In the genomic region with DNA sequence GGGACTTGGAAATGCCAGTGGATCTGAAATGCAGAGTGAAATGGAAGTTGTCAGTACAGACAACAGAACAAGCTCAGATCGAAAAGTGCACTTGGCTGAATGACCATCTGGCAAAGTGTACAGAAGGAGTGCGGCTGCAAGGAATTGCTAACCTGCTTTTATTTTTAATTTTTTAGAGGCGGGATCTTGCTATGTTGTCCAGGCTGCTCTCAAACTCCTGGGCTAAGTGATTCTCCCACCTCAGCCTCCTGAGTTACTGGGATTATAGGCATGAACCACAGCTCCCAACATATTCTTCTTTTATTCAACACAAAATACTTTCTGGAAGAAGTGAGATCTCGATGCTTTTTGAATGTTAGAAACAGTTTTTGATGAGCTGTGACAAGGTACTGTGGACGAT, we compare ENCODE assay signal across 18 cellular contexts. TPM values are rescaled to one million over a fixed set of nuclear protein-coding genes. Genes with fewer than 3 reads are reported as not detected.
DNase-seq lines count a peak whose midpoint lies in the region; ATAC-seq, FAIRE-seq and TF ChIP-seq lines count a peak whose summit lies in the region.
"Had no signal": no experiment of that assay in that cellular context is flagged by ENCODE, and none has a peak within 500 bp of the region (broad histone marks: within the 10 kb centered on the region; RNA-seq: fewer than 3 reads in every experiment).

No MANE protein-coding gene starts in this region.

- intact Hi-C loops in MCF 10A (cut with micrococcal nuclease), result no loop called here
- intact Hi-C loops in mammary epithelial cell (cut with micrococcal nuclease), result no loop called here
- intact Hi-C loops in body of pancreas (cut with DNase I), result no loop called here
- intact Hi-C loops in activated T-helper 2 cell treated with anti-CD3 and anti-CD28 coated beads, Interferon-gamma antibody, Interleukin-2, Interleukin-4, amounts not matched to agents 10 μg/mL and 5 μg/mL and 100 μg/mL, durations not matched to agents 14 hours and 24 hours and 36 hours (cut with micrococcal nuclease), result no loop called here

- no peak for ATAC-seq in body of pancreas
- ATAC-seq: GM23338 had no signal

- POLR2A ChIA-PET in MCF 10A (lab: Yijun Ruan, JAX), result interaction anchor here (0.6 to 1.3 kb wide), 3 partner anchors 34 to 819 kb away, joined by 3 to 4 read pairs (median 3); no protein-coding TSS in a partner anchor

- H3K27me3 ChIP-seq in mammary epithelial cell (ENCODE audit: insufficient read depth, low read length) (no peaks in the 10 kb centered on the region), MM.1S (replicated peaks; ENCODE audit: insufficient read depth, low read length) (no peaks in the 10 kb centered on the region), body of pancreas (no peaks in the 10 kb centered on the region)
- H3K27me3 ChIP-seq: SJCRH30 had no signal

- in situ Hi-C loops in mammary epithelial cell (cut with MboI; ENCODE audit: low sequenced_read_pairs in 2 of 2), result no loop called here

- H3K27ac ChIP-seq in mammary epithelial cell (ENCODE audit: insufficient read depth, low read depth, low read length) (no peak overlapping the region), MM.1S (ENCODE audit: low read length) (0 out of 2 replicates have a peak overlapping the region, but pooled peaks have one; percentile 7), body of pancreas (peak overlapping the region in 3 of 4 donors; percentile 13 to 98 (median 94))
- H3K27ac ChIP-seq: SJCRH30 had no signal

- no peak overlapping the region for H3K9ac ChIP-seq in mammary epithelial cell (ENCODE audit: insufficient read depth, low read length)
- H3K9ac ChIP-seq in MM.1S (ENCODE audit: low read length), result no peak overlapping the region

- H3F3A ChIP-seq in MM.1S (ENCODE audit: insufficient read depth, low read length), result peaks cover 23% of the 10 kb centered on the region; the same call in 1 of the 2 replicates

- H3K9me3 ChIP-seq in mammary epithelial cell (replicated peaks; ENCODE audit: insufficient read depth, low read length) (no peaks in the 10 kb centered on the region), MM.1S (replicated peaks; ENCODE audit: insufficient read depth, low read length) (no peaks in the 10 kb centered on the region), body of pancreas (no peaks in the 10 kb centered on the region)
- H3K9me3 ChIP-seq: SJCRH30 had no signal

- H3K4me1 Mint-ChIP-seq in MCF 10A (ENCODE audit: insufficient read depth, unreplicated experiment), result peaks cover 20% of the 10 kb centered on the region
- peaks cover 24% of the 10 kb centered on the region for H3K4me1 Mint-ChIP-seq in activated T-helper 2 cell treated with anti-CD3 and anti-CD28 coated beads, Interferon-gamma antibody, Interleukin-2, Interleukin-4, amounts not matched to agents 10 μg/mL and 5 μg/mL and 100 μg/mL, durations not matched to agents 14 hours and 24 hours and 36 hours (ENCODE audit: low read depth)

- peaks cover 67% of the 10 kb centered on the region for H3K36me3 Mint-ChIP-seq in MCF 10A (ENCODE audit: insufficient read depth, unreplicated experiment)
- peaks cover 67% of the 10 kb centered on the region for H3K36me3 Mint-ChIP-seq in activated T-helper 2 cell treated with anti-CD3 and anti-CD28 coated beads, Interferon-gamma antibody, Interleukin-2, Interleukin-4, amounts not matched to agents 10 μg/mL and 5 μg/mL and 100 μg/mL, durations not matched to agents 14 hours and 24 hours and 36 hours (ENCODE audit: low read depth)

- H3K4me2 ChIP-seq in mammary epithelial cell (ENCODE audit: insufficient read depth, low read depth, low read length) (no peak overlapping the region), MM.1S (ENCODE audit: low read depth, low read length) (no peak overlapping the region)
- H3K4me2 ChIP-seq: GM23338 had no signal

- DNase-seq in MCF 10A (ENCODE audit: unreplicated experiment) (no peak), mammary epithelial cell (no peak), MM.1S (no peak), body of pancreas (no peak), NCI-H2029 treated with DMSO at 0.1 percent for 48 hours (lab: John Stamatoyannopoulos, UW) (no peak), GM12892 (ENCODE audit: insufficient read length) (no peak)
- no peak for DNase-seq in activated T-helper 2 cell treated with anti-CD3 and anti-CD28 coated beads, Interferon-gamma antibody, Interleukin-2, Interleukin-4, amounts not matched to agents 10 μg/mL and 5 μg/mL and 100 μg/mL, durations not matched to agents 14 hours and 24 hours and 36 hours (ENCODE audit: low spot score)
- DNase-seq: ACHN; CD4-positive, CD25-positive, alpha-beta regulatory T cell; GF-D8; Kasumi-1; MV-4-11; NCI-H1417 treated with DMSO at 0.1 percent for 48 hours; NCI-H2029; NCI-H510A treated with DMSO at 0.1 percent for 48 hours; RPMI8226; SJCRH30 had no signal

- 94% methylated on average over 5 of the region's 5 CpGs for WGBS in mammary epithelial cell (ENCODE audit: low coverage, missing lambda C conversion rate)
- WGBS in body of pancreas, 2 donors, result 45 to 47% methylated on average over 5 of the region's 5 CpGs

- H2AFZ ChIP-seq in mammary epithelial cell (ENCODE audit: low read depth, low read length), result no peak overlapping the region
- no peak overlapping the region for H2AFZ ChIP-seq in MM.1S (ENCODE audit: low read length)
- H2AFZ ChIP-seq: GM23338 had no signal

- no peak overlapping the region for H3K4me3 ChIP-seq in mammary epithelial cell (replicated peaks in 1 of 3; ENCODE audit: insufficient read depth in 1 of 3, low read depth in 2 of 3, low read length in 3 of 3)
- no peak overlapping the region for H3K4me3 ChIP-seq in MM.1S (ENCODE audit: low read length)
- no peak overlapping the region for H3K4me3 ChIP-seq in body of pancreas
- H3K4me3 ChIP-seq: GM23338, SJCRH30 had no signal

- TF ChIP-seq POLR2A in body of pancreas (IDR thresholded peaks at IDR 0.05) (no peak), GM12892 (IDR thresholded peaks at IDR 0.05; ENCODE audit: low read depth, low read length) (no peak)

- BruUV-seq in MCF 10A (replicated peaks; lab: Mats Ljungman, UMichigan) (no TSS peak), mammary epithelial cell (replicated peaks; lab: Mats Ljungman, UMichigan) (no TSS peak)

- H3K36me3 ChIP-seq in mammary epithelial cell (ENCODE audit: insufficient read depth, low read length), result peaks cover 52% of the 10 kb centered on the region
- H3K36me3 ChIP-seq in MM.1S (replicated peaks; ENCODE audit: insufficient read depth, low read length), result peaks cover 29% of the 10 kb centered on the region
- H3K36me3 ChIP-seq in body of pancreas (replicated peaks in 1 of 2; ENCODE audit: insufficient read depth in 1 of 2, low read depth in 2 of 2), result peaks cover 25 to 33% of the 10 kb centered on the region in 2 donors

- H4K20me1 ChIP-seq in mammary epithelial cell (ENCODE audit: insufficient read depth, low read length) (peaks cover 4% of the 10 kb centered on the region), MM.1S (ENCODE audit: insufficient read depth, low read length) (no peaks in the 10 kb centered on the region)

- peak overlapping the region; percentile 35 for H3K27ac Mint-ChIP-seq in MCF 10A (ENCODE audit: low read depth, unreplicated experiment)
- no peak overlapping the region for H3K27ac Mint-ChIP-seq in activated T-helper 2 cell treated with anti-CD3 and anti-CD28 coated beads, Interferon-gamma antibody, Interleukin-2, Interleukin-4, amounts not matched to agents 10 μg/mL and 5 μg/mL and 100 μg/mL, durations not matched to agents 14 hours and 24 hours and 36 hours
- H3K27ac Mint-ChIP-seq: GM23338 had no signal

- CTCF ChIA-PET in MCF 10A (lab: Yijun Ruan, JAX) (interaction anchor here (0.6 kb wide), 1 partner anchor 95 kb away, joined by 3 read pairs; no protein-coding TSS in a partner anchor), mammary epithelial cell (lab: Charles Lee; ENCODE audit: low non-redundant PET) (no interaction called here)

- no peak for FAIRE-seq in GM12892 (lab: Jason Lieb, UNC)

- H3K9me3 Mint-ChIP-seq in MCF 10A (ENCODE audit: unreplicated experiment), result no peaks in the 10 kb centered on the region
- no peaks in the 10 kb centered on the region for H3K9me3 Mint-ChIP-seq in activated T-helper 2 cell treated with anti-CD3 and anti-CD28 coated beads, Interferon-gamma antibody, Interleukin-2, Interleukin-4, amounts not matched to agents 10 μg/mL and 5 μg/mL and 100 μg/mL, durations not matched to agents 14 hours and 24 hours and 36 hours
- H3K9me3 Mint-ChIP-seq: CD4-positive, CD25-positive, alpha-beta regulatory T cell; GM23338 had no signal

- no peaks in the 10 kb centered on the region for H3K27me3 Mint-ChIP-seq in MCF 10A (ENCODE audit: insufficient read depth, unreplicated experiment)
- no peaks in the 10 kb centered on the region for H3K27me3 Mint-ChIP-seq in activated T-helper 2 cell treated with anti-CD3 and anti-CD28 coated beads, Interferon-gamma antibody, Interleukin-2, Interleukin-4, amounts not matched to agents 10 μg/mL and 5 μg/mL and 100 μg/mL, durations not matched to agents 14 hours and 24 hours and 36 hours (ENCODE audit: low read depth)
- H3K27me3 Mint-ChIP-seq: CD4-positive, CD25-positive, alpha-beta regulatory T cell had no signal

- TF ChIP-seq CTCF in MCF 10A (IDR thresholded peaks at IDR 0.05; ENCODE audit: unreplicated experiment) (no peak), mammary epithelial cell (conservative IDR thresholded peaks at IDR 0.05 in 1 of 2, IDR thresholded peaks at IDR 0.05 in 1 of 2; ENCODE audit: extremely low read depth in 1 of 2, insufficient read depth in 1 of 2, low read depth in 1 of 2, low read length in 2 of 2) (no peak), MM.1S (IDR thresholded peaks at IDR 0.05; ENCODE audit: low read length) (no peak), body of pancreas (IDR thresholded peaks at IDR 0.05) (no peak)

- dilution Hi-C loops in mammary epithelial cell (cut with HindIII; ENCODE audit: low sequenced_read_pairs), result loop anchor here (10.0 kb wide), 1 partner anchor 61 kb away; no protein-coding TSS in a partner anchor

- H3K4me1 ChIP-seq in mammary epithelial cell (ENCODE audit: insufficient read depth, low read length) (peaks cover 31% of the 10 kb centered on the region), MM.1S (ENCODE audit: low read length) (peaks cover 39% of the 10 kb centered on the region), body of pancreas (peaks cover 77% of the 10 kb centered on the region)

- no peak overlapping the region for H3K4me3 Mint-ChIP-seq in MCF 10A (ENCODE audit: unreplicated experiment)
- H3K4me3 Mint-ChIP-seq in activated T-helper 2 cell treated with anti-CD3 and anti-CD28 coated beads, Interferon-gamma antibody, Interleukin-2, Interleukin-4, amounts not matched to agents 10 μg/mL and 5 μg/mL and 100 μg/mL, durations not matched to agents 14 hours and 24 hours and 36 hours (ENCODE audit: low read depth), result no peak overlapping the region
- H3K4me3 Mint-ChIP-seq: GM23338 had no signal

- H3K79me2 ChIP-seq in mammary epithelial cell (ENCODE audit: insufficient read depth, low read length), result peaks cover 85% of the 10 kb centered on the region
- peaks cover 77% of the 10 kb centered on the region for H3K79me2 ChIP-seq in MM.1S (ENCODE audit: low read length)

- no peaks in the 10 kb centered on the region for H3K9me2 ChIP-seq in MM.1S (replicated peaks; ENCODE audit: insufficient read depth, low read length)

RNA-seq across cellular contexts. Expression of gene LRRC59, which starts 3.6 kb away (rescaled TPM):
- total RNA-seq in MCF 10A (2022) (306 and 344 TPM in 2 replicates), mammary epithelial cell (100 to 1,000 TPM; 118 to 190 TPM), body of pancreas (100 to 1,000 TPM in 1 of 2 donors, 10 to 100 TPM in 1; 70.8 to 113 TPM)
- 141 TPM for polyA plus RNA-seq in mammary epithelial cell
- 202 TPM for polyA minus RNA-seq in mammary epithelial cell
- total RNA-seq in activated T-helper 2 cell treated with anti-CD3 and anti-CD28 coated beads, Interferon-gamma antibody, Interleukin-2, Interleukin-4, amounts not matched to agents 10 μg/mL and 5 μg/mL and 100 μg/mL, durations not matched to agents 14 hours and 24 hours and 36 hours, result 118 and 119 TPM in 2 replicates
- polyA plus RNA-seq in GM12892 (2012; ENCODE audit: missing spikeins), result 33.4 TPM

RNA-seq across cellular contexts. Expression of gene EME1, which starts 20.7 kb away (rescaled TPM):
- total RNA-seq in MCF 10A (2022) (6.0 and 6.7 TPM in 2 replicates), mammary epithelial cell (1 to 10 TPM in 1 of 2 donors, under 1 TPM in 1; 0.17 to 8.0 TPM), body of pancreas (not detected)
- 9.2 TPM for polyA plus RNA-seq in mammary epithelial cell
- polyA minus RNA-seq in mammary epithelial cell, result 1.9 TPM
- total RNA-seq in activated T-helper 2 cell treated with anti-CD3 and anti-CD28 coated beads, Interferon-gamma antibody, Interleukin-2, Interleukin-4, amounts not matched to agents 10 μg/mL and 5 μg/mL and 100 μg/mL, durations not matched to agents 14 hours and 24 hours and 36 hours, result 26.8 and 28.6 TPM in 2 replicates
- polyA plus RNA-seq in GM12892 (2012; ENCODE audit: missing spikeins), result 18.3 TPM

RNA-seq across cellular contexts. Expression of gene MRPL27, which starts 20.7 kb away (rescaled TPM):
- 57.2 and 71.5 TPM in 2 replicates for total RNA-seq in MCF 10A (2022)
- total RNA-seq in mammary epithelial cell, result 10 to 100 TPM; 43.5 to 73.5 TPM
- polyA plus RNA-seq in mammary epithelial cell, result 184 TPM
- polyA minus RNA-seq in mammary epithelial cell, result 106 TPM
- 10 to 100 TPM; 26.5 to 31.3 TPM for total RNA-seq in body of pancreas
- 95.2 and 95.6 TPM in 2 replicates for total RNA-seq in activated T-helper 2 cell treated with anti-CD3 and anti-CD28 coated beads, Interferon-gamma antibody, Interleukin-2, Interleukin-4, amounts not matched to agents 10 μg/mL and 5 μg/mL and 100 μg/mL, durations not matched to agents 14 hours and 24 hours and 36 hours
- polyA plus RNA-seq in GM12892 (2012; ENCODE audit: missing spikeins), result 77.5 TPM

RNA-seq across cellular contexts. Expression of gene ACSF2, which starts 32.3 kb away (rescaled TPM):
- 10.5 and 17.8 TPM in 2 replicates for total RNA-seq in MCF 10A (2022)
- total RNA-seq in mammary epithelial cell, result 10 to 100 TPM; 28.1 to 37.2 TPM
- polyA plus RNA-seq in mammary epithelial cell, result 28.9 TPM
- 22.8 TPM for polyA minus RNA-seq in mammary epithelial cell
- total RNA-seq in body of pancreas, result 100 to 1,000 TPM in 1 of 2 donors, 10 to 100 TPM in 1; 18.7 to 120 TPM
- total RNA-seq in activated T-helper 2 cell treated with anti-CD3 and anti-CD28 coated beads, Interferon-gamma antibody, Interleukin-2, Interleukin-4, amounts not matched to agents 10 μg/mL and 5 μg/mL and 100 μg/mL, durations not matched to agents 14 hours and 24 hours and 36 hours, result 23.5 and 28.2 TPM in 2 replicates
- polyA plus RNA-seq in GM12892 (2012; ENCODE audit: missing spikeins), result 22.5 TPM

RNA-seq across cellular contexts. Expression of gene XYLT2, which starts 47.8 kb away (rescaled TPM):
- total RNA-seq in MCF 10A (2022) (9.6 and 14.0 TPM in 2 replicates), mammary epithelial cell (10 to 100 TPM; 46.3 to 78.3 TPM), body of pancreas (10 to 100 TPM; 22.8 to 31.3 TPM)
- polyA plus RNA-seq in mammary epithelial cell, result 26.3 TPM
- polyA minus RNA-seq in mammary epithelial cell, result 40.8 TPM
- 134 and 143 TPM in 2 replicates for total RNA-seq in activated T-helper 2 cell treated with anti-CD3 and anti-CD28 coated beads, Interferon-gamma antibody, Interleukin-2, Interleukin-4, amounts not matched to agents 10 μg/mL and 5 μg/mL and 100 μg/mL, durations not matched to agents 14 hours and 24 hours and 36 hours
- 8.2 TPM for polyA plus RNA-seq in GM12892 (2012; ENCODE audit: missing spikeins)
